8 cellular contexts compared by ENCODE assay signal in genomic region chr10:43648083-43648391, GRCh38.
DNase-seq lines count a peak whose midpoint lies in the region; ATAC-seq and TF ChIP-seq lines count a peak whose summit lies in the region.

No MANE protein-coding gene starts in this region.

- no peak overlapping the region for H3K27ac ChIP-seq in OCI-LY1 (ENCODE audit: low read depth, low read length, poor library complexity, severe bottlenecking)

- H3K9me3 ChIP-seq in OCI-LY1 (ENCODE audit: low read length) = peaks cover 33% of the 10 kb centered on the region

- H3K4me3 ChIP-seq in GM08714 (ENCODE audit: low read length) (peak overlapping the region; percentile 80; the same call in 1 of the 2 replicates), OCI-LY1 (ENCODE audit: low read depth, low read length, poor library complexity, severe bottlenecking) (peak overlapping the region; percentile 74), epithelial cell of esophagus (ENCODE audit: low read length) (peak overlapping the region; percentile 64)

- no peaks in the 10 kb centered on the region for H3F3A ChIP-seq in OCI-LY1 (ENCODE audit: insufficient read depth, low read length)

- H3K9ac ChIP-seq in OCI-LY1 (ENCODE audit: low read length) = peak overlapping the region; percentile 75

- 0 out of 2 replicates have a peak overlapping the region, but pooled peaks have one; percentile 15 for H2AFZ ChIP-seq in OCI-LY1 (ENCODE audit: low read length)

- no peak for ATAC-seq in GM18517 (IDR thresholded peaks at IDR 0.05; ENCODE audit: unreplicated experiment)

- peaks cover 43% of the 10 kb centered on the region for H3K36me3 ChIP-seq in OCI-LY1 (ENCODE audit: insufficient read depth, low read length)

- H3K79me2 ChIP-seq in OCI-LY1 (ENCODE audit: insufficient read depth, low read length) = no peaks in the 10 kb centered on the region

- H3K4me2 ChIP-seq in OCI-LY1 (ENCODE audit: low read length) = peak overlapping the region; percentile 98

- H4K20me1 ChIP-seq in OCI-LY1 (ENCODE audit: insufficient read depth, low read length) = no peaks in the 10 kb centered on the region

- TF ChIP-seq CTCF in OCI-LY1 (IDR thresholded peaks at IDR 0.05; ENCODE audit: low read length) (no peak), epithelial cell of esophagus (IDR thresholded peaks at IDR 0.05; ENCODE audit: insufficient read depth, low read depth, low read length, missing control alignments) (no peak)

- H3K4me1 ChIP-seq in OCI-LY1 (ENCODE audit: insufficient read depth, low read length, severe bottlenecking) = peaks cover 15% of the 10 kb centered on the region

- peaks cover 6% of the 10 kb centered on the region; the same call in 1 of the 2 replicates for H3K27me3 ChIP-seq in OCI-LY1 (ENCODE audit: insufficient read depth, low read length)

- DNase-seq in epithelial cell of esophagus (ENCODE audit: low read depth) = no peak
- DNase-seq in pons (ENCODE audit: low spot score) = peak; percentile 11
- no peak for DNase-seq in GOT3 (lab: John Stamatoyannopoulos, UW)
- no peak for DNase-seq in DMS153 (lab: John Stamatoyannopoulos, UW)
- DNase-seq in amniotic stem cell (lab: John Stamatoyannopoulos, UW) = no peak

- H3K9me2 ChIP-seq in OCI-LY1 (ENCODE audit: low read depth, low read length) = no peaks in the 10 kb centered on the region
